25 cellular contexts compared by ENCODE assay signal in the genomic region with DNA sequence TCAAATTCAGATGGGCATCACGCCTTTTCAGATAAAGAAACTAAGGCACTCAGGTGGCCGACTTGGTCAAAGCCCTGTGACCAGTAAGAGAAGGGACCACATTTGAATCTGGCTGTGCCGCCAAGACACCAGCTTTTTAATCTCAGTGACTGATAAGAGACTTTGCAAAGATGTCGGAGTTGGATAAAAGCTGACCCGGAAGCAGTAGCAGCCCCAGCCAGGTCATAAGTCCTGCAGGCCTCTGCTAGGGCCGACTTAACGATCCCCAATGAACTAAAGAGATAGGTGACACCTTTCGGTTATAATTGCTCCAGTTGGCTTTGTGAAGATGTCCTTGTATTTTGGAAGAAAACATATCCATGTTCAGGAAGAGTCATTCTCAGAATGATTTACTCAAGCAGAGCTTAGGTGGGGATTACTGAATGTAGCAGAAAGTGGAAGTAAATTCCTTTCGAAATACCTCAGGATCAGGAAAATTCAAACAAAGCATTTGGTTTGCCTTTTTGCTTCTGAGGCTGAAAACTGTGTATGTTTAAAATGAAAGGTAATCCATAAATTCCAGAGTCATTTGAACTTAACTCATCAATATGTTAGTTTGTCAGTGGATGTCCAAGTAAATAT.
"Had no signal": no experiment of that assay in that cellular context is flagged by ENCODE, and none has a peak within 500 bp of the region (broad histone marks: within the 10 kb centered on the region; RNA-seq: fewer than 3 reads in every experiment).

No MANE protein-coding gene starts in this region.

- H3K27me3 ChIP-seq: body of pancreas, gastrocnemius medialis, left lung, stomach, thyroid gland had no signal

- H3K4me1 Mint-ChIP-seq: activated B cell treated with CpG ODN at 0.5 μM for 24 hours; activated CD4-positive, alpha-beta T cell treated with anti-CD3 and anti-CD28 coated beads for 36 hours had no signal

- H3K9me3 ChIP-seq: body of pancreas, gastrocnemius medialis, left lung, lower lobe of right lung, stomach, thyroid gland had no signal

- H3K27ac ChIP-seq: epithelial cell of prostate, gastrocnemius medialis, left lung, lower lobe of right lung, skin epidermis, stomach, thyroid gland had no signal

- DNase-seq: activated B cell treated with CpG ODN at 0.5 μM for 24 hours; activated CD4-positive, alpha-beta T cell treated with anti-CD3 and anti-CD28 coated beads for 36 hours; activated effector memory CD4-positive, alpha-beta T cell treated with Interleukin-2 at 50 U/mL for 16 hours; activated naive CD4-positive, alpha-beta T cell treated with Interleukin-2 at 50 U/mL for 16 hours; aorta; body of pancreas; dermis blood vessel endothelial cell; effector CD4-positive, alpha-beta T cell; gastrocnemius medialis; hippocampal formation; kidney; left lung; lower lobe of right lung; retina; stimulated activated CD4-positive, alpha-beta T cell treated with anti-CD3 and anti-CD28 coated beads, Interleukin-4, amount 100 ng/mL, for 24 hours; stimulated activated naive B cell treated with anti-CD40 and anti-IgM and Interleukin-4, amounts not matched to agents 10 μg/mL and 1 μg/mL and 100 μg/mL, for 72 hours; stomach; T-helper 1 cell; thyroid gland had no signal

- H3K27ac Mint-ChIP-seq: activated B cell treated with CpG ODN at 0.5 μM for 24 hours; activated CD4-positive, alpha-beta T cell treated with anti-CD3 and anti-CD28 coated beads for 36 hours; activated naive CD8-positive, alpha-beta T cell; stimulated activated naive B cell treated with anti-CD40 and anti-IgM and Interleukin-4, amounts not matched to agents 10 μg/mL and 1 μg/mL and 100 μg/mL, for 72 hours; T-helper 2 cell treated with Interferon-gamma antibody and Interleukin-4, amounts not matched to agents 5 μg/mL and 100 μg/mL, for 36 hours had no signal

- ATAC-seq: activated CD4-positive, alpha-beta T cell treated with anti-CD3 and anti-CD28 coated beads for 36 hours; gastrocnemius medialis; left lung; lower lobe of right lung; sciatic nerve; stimulated activated naive B cell treated with anti-CD40 and anti-IgM and Interleukin-4, amounts not matched to agents 10 μg/mL and 1 μg/mL and 100 μg/mL, for 72 hours had no signal

- H3K36me3 Mint-ChIP-seq: activated naive CD8-positive, alpha-beta T cell; stimulated activated naive B cell treated with anti-CD40 and anti-IgM and Interleukin-4, amounts not matched to agents 10 μg/mL and 1 μg/mL and 100 μg/mL, for 72 hours had no signal

- H3K9me3 Mint-ChIP-seq: activated B cell treated with CpG ODN at 0.5 μM for 24 hours; nephron; stimulated activated naive B cell treated with anti-CD40 and anti-IgM and Interleukin-4, amounts not matched to agents 10 μg/mL and 1 μg/mL and 100 μg/mL, for 72 hours; T-helper 2 cell treated with Interferon-gamma antibody and Interleukin-4, amounts not matched to agents 5 μg/mL and 100 μg/mL, for 36 hours had no signal

- H3K4me3 Mint-ChIP-seq: activated B cell treated with CpG ODN at 0.5 μM for 24 hours; activated CD4-positive, alpha-beta T cell treated with anti-CD3 and anti-CD28 coated beads for 36 hours; activated naive CD8-positive, alpha-beta T cell; nephron; stimulated activated naive B cell treated with anti-CD40 and anti-IgM and Interleukin-4, amounts not matched to agents 10 μg/mL and 1 μg/mL and 100 μg/mL, for 72 hours; T-helper 2 cell treated with Interferon-gamma antibody and Interleukin-4, amounts not matched to agents 5 μg/mL and 100 μg/mL, for 36 hours had no signal

- H3K4me3 ChIP-seq: body of pancreas, gastrocnemius medialis, left lung, lower lobe of right lung, skin epidermis, stomach, thyroid gland had no signal

- H3K36me3 ChIP-seq: gastrocnemius medialis, left lung, lower lobe of right lung, stomach, thyroid gland had no signal

- H3K4me1 ChIP-seq: body of pancreas, gastrocnemius medialis, left lung, lower lobe of right lung, stomach, thyroid gland had no signal
